12 cellular contexts compared by ENCODE assay signal in the genomic region with DNA sequence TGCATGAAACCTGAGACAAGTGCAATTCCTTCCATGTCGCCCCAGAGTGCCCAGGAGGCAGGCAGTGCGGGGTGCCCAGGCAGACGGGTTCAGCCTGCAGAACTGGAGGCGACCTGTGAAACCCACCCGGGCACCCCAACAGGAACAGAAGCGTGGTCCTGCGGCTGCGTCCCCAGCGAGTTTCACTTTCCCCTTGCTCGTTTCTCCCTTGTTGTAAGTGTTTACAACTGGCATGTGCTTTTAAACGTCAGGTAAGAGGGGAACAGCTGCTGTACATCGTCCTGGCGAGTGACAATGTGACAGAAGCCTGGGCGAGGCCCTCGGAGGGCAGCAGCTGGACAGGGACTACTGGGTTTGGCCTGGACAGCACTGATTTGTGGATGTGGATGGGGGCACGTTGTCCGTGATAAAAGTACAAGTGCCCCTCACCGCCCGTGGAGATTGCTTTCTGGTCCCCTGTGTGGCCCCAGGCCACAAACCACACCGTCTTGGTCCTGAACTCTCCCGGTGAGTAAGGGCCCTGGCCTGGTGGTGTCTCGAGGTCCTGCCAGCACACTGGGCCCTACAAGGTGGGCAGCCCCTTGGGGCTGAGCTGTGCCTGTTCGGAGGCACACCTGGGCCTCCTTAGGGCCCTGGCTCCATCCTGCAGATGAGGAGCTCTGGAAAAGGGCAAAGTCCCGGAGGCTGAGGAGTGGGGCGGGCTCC. TPM values are rescaled to one million over a fixed set of nuclear protein-coding genes. Genes with fewer than 3 reads are reported as not detected.
DNase-seq lines count a peak whose midpoint lies in the region; ATAC-seq, FAIRE-seq and TF ChIP-seq lines count a peak whose summit lies in the region.
"Had no signal": no experiment of that assay in that cellular context is flagged by ENCODE, and none has a peak within 500 bp of the region (broad histone marks: within the 10 kb centered on the region; RNA-seq: fewer than 3 reads in every experiment).

No MANE protein-coding gene starts in this region.

- CTCF ChIA-PET in activated CD4-positive, alpha-beta memory T cell treated with anti-CD3 and anti-CD28 coated beads, Interleukin-2, amount 10 ng/mL, durations not matched to agents 7 days and 5 days (lab: Charles Lee): no interaction called here
- CTCF ChIA-PET in activated CD4-positive, alpha-beta memory T cell treated with anti-CD3 and anti-CD28 coated beads for 36 hours (lab: Charles Lee): interaction anchor here (2.6 kb wide), 1 partner anchor 98 kb away, joined by 8 read pairs; no protein-coding TSS in a partner anchor
- CTCF ChIA-PET in activated CD8-positive, alpha-beta T cell treated with anti-CD3 and anti-CD28 coated beads, Interleukin-2, amount 10 ng/mL, durations not matched to agents 7 days and 5 days (lab: Charles Lee): interaction anchor here (1.3 kb wide), 1 partner anchor 19 kb away, joined by 4 read pairs; no protein-coding TSS in a partner anchor

- H3K27ac Mint-ChIP-seq in activated CD4-positive, alpha-beta memory T cell treated with anti-CD3 and anti-CD28 coated beads, Interleukin-2, amount 10 ng/mL, durations not matched to agents 7 days and 5 days: no peak overlapping the region
- no peak overlapping the region for H3K27ac Mint-ChIP-seq in activated CD4-positive, alpha-beta memory T cell treated with anti-CD3 and anti-CD28 coated beads for 36 hours
- no peak overlapping the region for H3K27ac Mint-ChIP-seq in activated CD8-positive, alpha-beta T cell treated with anti-CD3 and anti-CD28 coated beads, Interleukin-2, amount 10 ng/mL, durations not matched to agents 7 days and 5 days
- H3K27ac Mint-ChIP-seq: nephron had no signal

- peak overlapping the region; percentile 69 for H3K4me3 Mint-ChIP-seq in activated CD4-positive, alpha-beta memory T cell treated with anti-CD3 and anti-CD28 coated beads, Interleukin-2, amount 10 ng/mL, durations not matched to agents 7 days and 5 days
- H3K4me3 Mint-ChIP-seq in activated CD4-positive, alpha-beta memory T cell treated with anti-CD3 and anti-CD28 coated beads for 36 hours: no peak overlapping the region
- H3K4me3 Mint-ChIP-seq in activated CD8-positive, alpha-beta T cell treated with anti-CD3 and anti-CD28 coated beads, Interleukin-2, amount 10 ng/mL, durations not matched to agents 7 days and 5 days: peak overlapping the region; percentile 76
- H3K4me3 Mint-ChIP-seq: nephron had no signal

- peak; percentile 61 for ATAC-seq in GM21529 (IDR thresholded peaks at IDR 0.05; ENCODE audit: unreplicated experiment)
- ATAC-seq in activated CD8-positive, alpha-beta T cell treated with anti-CD3 and anti-CD28 coated beads, Interleukin-2, amount 10 ng/mL, durations not matched to agents 7 days and 5 days: peak; percentile 59
- ATAC-seq: Right ventricle myocardium inferior had no signal

- no peaks in the 10 kb centered on the region for H3K36me3 Mint-ChIP-seq in activated CD4-positive, alpha-beta memory T cell treated with anti-CD3 and anti-CD28 coated beads, Interleukin-2, amount 10 ng/mL, durations not matched to agents 7 days and 5 days (ENCODE audit: low read depth)
- no peaks in the 10 kb centered on the region for H3K36me3 Mint-ChIP-seq in activated CD4-positive, alpha-beta memory T cell treated with anti-CD3 and anti-CD28 coated beads for 36 hours
- no peaks in the 10 kb centered on the region for H3K36me3 Mint-ChIP-seq in activated CD8-positive, alpha-beta T cell treated with anti-CD3 and anti-CD28 coated beads, Interleukin-2, amount 10 ng/mL, durations not matched to agents 7 days and 5 days (ENCODE audit: low read depth)

- peak; percentile 28 for DNase-seq in activated CD4-positive, alpha-beta memory T cell treated with anti-CD3 and anti-CD28 coated beads, Interleukin-2, amount 10 ng/mL, durations not matched to agents 7 days and 5 days
- DNase-seq in activated CD4-positive, alpha-beta memory T cell treated with anti-CD3 and anti-CD28 coated beads for 36 hours: no peak
- peak; percentile 65 for DNase-seq in activated CD8-positive, alpha-beta T cell treated with anti-CD3 and anti-CD28 coated beads, Interleukin-2, amount 10 ng/mL, durations not matched to agents 7 days and 5 days
- DNase-seq in spleen (no peak), GDM1 (lab: John Stamatoyannopoulos, UW) (no peak), adrenal gland (no peak), HTR-8/SVneo (ENCODE audit: insufficient read length, low spot score) (no peak)
- DNase-seq: cortex of kidney; stimulated activated CD4-positive, alpha-beta T cell treated with anti-CD3 and anti-CD28 coated beads, Interleukin-2, amount 100 ng/mL, for 48 hours had no signal

- H3K9me3 ChIP-seq in spleen (no peaks in the 10 kb centered on the region), adrenal gland (replicated peaks in 1 of 3) (no peaks in the 10 kb centered on the region)

- H3K9me3 Mint-ChIP-seq in activated CD4-positive, alpha-beta memory T cell treated with anti-CD3 and anti-CD28 coated beads, Interleukin-2, amount 10 ng/mL, durations not matched to agents 7 days and 5 days: no peaks in the 10 kb centered on the region
- H3K9me3 Mint-ChIP-seq in activated CD4-positive, alpha-beta memory T cell treated with anti-CD3 and anti-CD28 coated beads for 36 hours: no peaks in the 10 kb centered on the region
- H3K9me3 Mint-ChIP-seq in activated CD8-positive, alpha-beta T cell treated with anti-CD3 and anti-CD28 coated beads, Interleukin-2, amount 10 ng/mL, durations not matched to agents 7 days and 5 days (ENCODE audit: insufficient read depth): no peaks in the 10 kb centered on the region
- H3K9me3 Mint-ChIP-seq: nephron had no signal

- H3K4me3 ChIP-seq in spleen (peak overlapping the region; percentile 22 to 72 (median 36)), adrenal gland (no peak overlapping the region)

- WGBS in spleen, 5 donors: 33 to 43% (median 40%) methylated on average over 19 to 25 of the region's 25 CpGs
- 76 to 85% (median 77%) methylated on average over 15 to 25 of the region's 25 CpGs for WGBS in adrenal gland, 4 donors

- POLR2A ChIA-PET in activated CD4-positive, alpha-beta memory T cell treated with anti-CD3 and anti-CD28 coated beads, Interleukin-2, amount 10 ng/mL, durations not matched to agents 7 days and 5 days (lab: Charles Lee): interaction anchor here (1.2 to 1.3 kb wide), 2 partner anchors 15 to 18 kb away, joined by 3 to 4 read pairs; no protein-coding TSS in a partner anchor
- POLR2A ChIA-PET in activated CD4-positive, alpha-beta memory T cell treated with anti-CD3 and anti-CD28 coated beads for 36 hours (lab: Charles Lee): no interaction called here
- POLR2A ChIA-PET in activated CD8-positive, alpha-beta T cell treated with anti-CD3 and anti-CD28 coated beads, Interleukin-2, amount 10 ng/mL, durations not matched to agents 7 days and 5 days (lab: Charles Lee): no interaction called here

- no peak for FAIRE-seq in HTR-8/SVneo (lab: Jason Lieb, UNC)

- peaks cover 25% of the 10 kb centered on the region for H3K4me1 Mint-ChIP-seq in activated CD4-positive, alpha-beta memory T cell treated with anti-CD3 and anti-CD28 coated beads, Interleukin-2, amount 10 ng/mL, durations not matched to agents 7 days and 5 days
- H3K4me1 Mint-ChIP-seq in activated CD4-positive, alpha-beta memory T cell treated with anti-CD3 and anti-CD28 coated beads for 36 hours (ENCODE audit: low read depth): peaks cover 17% of the 10 kb centered on the region
- H3K4me1 Mint-ChIP-seq in activated CD8-positive, alpha-beta T cell treated with anti-CD3 and anti-CD28 coated beads, Interleukin-2, amount 10 ng/mL, durations not matched to agents 7 days and 5 days (ENCODE audit: low read depth): peaks cover 23% of the 10 kb centered on the region

- peak overlapping the region in 2 of 8 donors; percentile 14 to 55 for H3K27ac ChIP-seq in spleen
- no peak overlapping the region for H3K27ac ChIP-seq in adrenal gland

- H3K36me3 ChIP-seq in spleen (no peaks in the 10 kb centered on the region), adrenal gland (replicated peaks in 1 of 2) (no peaks in the 10 kb centered on the region)

- TF ChIP-seq POLR2A in spleen (IDR thresholded peaks at IDR 0.05) (no peak), adrenal gland (IDR thresholded peaks at IDR 0.05) (no peak)

- H3K4me1 ChIP-seq in spleen: peaks cover 11 to 48% (median 32%) of the 10 kb centered on the region in 6 donors
- peaks cover 0 to 4% of the 10 kb centered on the region in 2 donors for H3K4me1 ChIP-seq in adrenal gland (replicated peaks in 1 of 2)

- H3K27me3 Mint-ChIP-seq in activated CD4-positive, alpha-beta memory T cell treated with anti-CD3 and anti-CD28 coated beads, Interleukin-2, amount 10 ng/mL, durations not matched to agents 7 days and 5 days: peaks cover 41% of the 10 kb centered on the region
- H3K27me3 Mint-ChIP-seq in activated CD4-positive, alpha-beta memory T cell treated with anti-CD3 and anti-CD28 coated beads for 36 hours: peaks cover 36% of the 10 kb centered on the region
- H3K27me3 Mint-ChIP-seq in activated CD8-positive, alpha-beta T cell treated with anti-CD3 and anti-CD28 coated beads, Interleukin-2, amount 10 ng/mL, durations not matched to agents 7 days and 5 days (ENCODE audit: low read depth): peaks cover 34% of the 10 kb centered on the region

- intact Hi-C loops in activated CD4-positive, alpha-beta memory T cell treated with anti-CD3 and anti-CD28 coated beads for 36 hours (cut with micrococcal nuclease): no loop called here
- intact Hi-C loops in spleen (cut with DNase I; ENCODE audit: low total_unique reads) (no loop called here), adrenal gland (cut with DNase I) (no loop called here)

- H3K27me3 ChIP-seq in spleen (replicated peaks in 1 of 7): peaks cover 2 to 97% (median 46%) of the 10 kb centered on the region in 7 donors
- peaks cover 23% of the 10 kb centered on the region for H3K27me3 ChIP-seq in adrenal gland

- TF ChIP-seq CTCF in spleen (IDR thresholded peaks at IDR 0.05 in 8 of 11, conservative IDR thresholded peaks at IDR 0.05 in 3 of 11) (no peak), adrenal gland (IDR thresholded peaks at IDR 0.05) (no peak)

RNA-seq across cellular contexts. Expression of a gene that starts 4.0 kb away (rescaled TPM):
- total RNA-seq in activated CD4-positive, alpha-beta memory T cell treated with anti-CD3 and anti-CD28 coated beads, Interleukin-2, amount 10 ng/mL, durations not matched to agents 7 days and 5 days: not detected
- total RNA-seq in activated CD4-positive, alpha-beta memory T cell treated with anti-CD3 and anti-CD28 coated beads for 36 hours: under 1 TPM; 0.07 to 0.12 TPM
- not detected for total RNA-seq in activated CD8-positive, alpha-beta T cell treated with anti-CD3 and anti-CD28 coated beads, Interleukin-2, amount 10 ng/mL, durations not matched to agents 7 days and 5 days
- 10 to 100 TPM in 1 of 7 donors, 1 to 10 TPM in 6; 1.7 to 10.4 (median 3.4) TPM for total RNA-seq in spleen
- 1 to 10 TPM in 2 of 3 donors, under 1 TPM in 1; 0.76 to 6.3 (median 2.9) TPM for polyA plus RNA-seq in spleen
- 1 to 10 TPM in 6 of 8 donors, under 1 TPM in 2; 0.24 to 3.0 (median 1.4) TPM for total RNA-seq in adrenal gland
- polyA plus RNA-seq in adrenal gland: 1 to 10 TPM in 2 of 3 donors, under 1 TPM in 1; 0.26 to 4.4 (median 1.7) TPM

RNA-seq across cellular contexts. Expression of a gene that starts 11.6 kb away (rescaled TPM):
- not detected for total RNA-seq in activated CD4-positive, alpha-beta memory T cell treated with anti-CD3 and anti-CD28 coated beads, Interleukin-2, amount 10 ng/mL, durations not matched to agents 7 days and 5 days
- not detected for total RNA-seq in activated CD4-positive, alpha-beta memory T cell treated with anti-CD3 and anti-CD28 coated beads for 36 hours
- not detected for total RNA-seq in activated CD8-positive, alpha-beta T cell treated with anti-CD3 and anti-CD28 coated beads, Interleukin-2, amount 10 ng/mL, durations not matched to agents 7 days and 5 days
- total RNA-seq in spleen: under 1 TPM in 3 of 7 donors, not detected in 4; 0.41 to 0.54 (median 0.43) TPM
- under 1 TPM; 0.10 to 0.23 (median 0.13) TPM for polyA plus RNA-seq in spleen
- under 1 TPM in 1 of 8 donors, not detected in 7; 0.19 TPM for total RNA-seq in adrenal gland
- under 1 TPM in 1 of 3 donors, not detected in 2; 0.24 TPM for polyA plus RNA-seq in adrenal gland
- total RNA-seq: Right ventricle myocardium inferior had no signal

RNA-seq across cellular contexts. Expression of a gene that starts 35.0 kb away (rescaled TPM):
- 100 to 1,000 TPM; 206 to 207 TPM for total RNA-seq in activated CD4-positive, alpha-beta memory T cell treated with anti-CD3 and anti-CD28 coated beads, Interleukin-2, amount 10 ng/mL, durations not matched to agents 7 days and 5 days
- 100 to 1,000 TPM; 160 to 165 TPM for total RNA-seq in activated CD4-positive, alpha-beta memory T cell treated with anti-CD3 and anti-CD28 coated beads for 36 hours
- total RNA-seq in activated CD8-positive, alpha-beta T cell treated with anti-CD3 and anti-CD28 coated beads, Interleukin-2, amount 10 ng/mL, durations not matched to agents 7 days and 5 days: 10 to 100 TPM; 69.9 to 75.5 TPM
- total RNA-seq in spleen: 100 to 1,000 TPM in 3 of 7 donors, 10 to 100 TPM in 4; 43.3 to 177 (median 99.1) TPM
- polyA plus RNA-seq in spleen: 10 to 100 TPM; 10.1 to 27.2 (median 20.4) TPM
- total RNA-seq in adrenal gland: 1 to 10 TPM; 1.8 to 5.3 (median 3.8) TPM
- 1 to 10 TPM in 2 of 3 donors, under 1 TPM in 1; 0.66 to 7.7 (median 5.2) TPM for polyA plus RNA-seq in adrenal gland

Comparison
In these comparisons a context has a peak if more than half of its experiments do, and no peak if none do; other contexts are left out.
1. DNase-seq: peak in activated CD4-positive, alpha-beta memory T cell treated with anti-CD3 and anti-CD28 coated beads, Interleukin-2, amount 10 ng/mL, durations not matched to agents 7 days and 5 days (single experiment) and activated CD8-positive, alpha-beta T cell treated with anti-CD3 and anti-CD28 coated beads, Interleukin-2, amount 10 ng/mL, durations not matched to agents 7 days and 5 days (single experiment); none in activated CD4-positive, alpha-beta memory T cell treated with anti-CD3 and anti-CD28 coated beads for 36 hours (single experiment), spleen (single experiment), GDM1 (single experiment), adrenal gland (0 of 7) and HTR-8/SVneo (single experiment).
2. H3K4me3 ChIP-seq: peak in spleen (8 of 8); none in adrenal gland (0 of 4).
3. RNA of a gene that starts 35.0 kb away (total RNA-seq): 206 to 207 TPM in activated CD4-positive, alpha-beta memory T cell treated with anti-CD3 and anti-CD28 coated beads, Interleukin-2, amount 10 ng/mL, durations not matched to agents 7 days and 5 days, 160 to 165 TPM in activated CD4-positive, alpha-beta memory T cell treated with anti-CD3 and anti-CD28 coated beads for 36 hours, 43.3 to 177 TPM in spleen and 69.9 to 75.5 TPM in activated CD8-positive, alpha-beta T cell treated with anti-CD3 and anti-CD28 coated beads, Interleukin-2, amount 10 ng/mL, durations not matched to agents 7 days and 5 days; 1.8 to 5.3 TPM in adrenal gland; every median in the first group is over 4 times any median in the second.